In the genomic region with DNA sequence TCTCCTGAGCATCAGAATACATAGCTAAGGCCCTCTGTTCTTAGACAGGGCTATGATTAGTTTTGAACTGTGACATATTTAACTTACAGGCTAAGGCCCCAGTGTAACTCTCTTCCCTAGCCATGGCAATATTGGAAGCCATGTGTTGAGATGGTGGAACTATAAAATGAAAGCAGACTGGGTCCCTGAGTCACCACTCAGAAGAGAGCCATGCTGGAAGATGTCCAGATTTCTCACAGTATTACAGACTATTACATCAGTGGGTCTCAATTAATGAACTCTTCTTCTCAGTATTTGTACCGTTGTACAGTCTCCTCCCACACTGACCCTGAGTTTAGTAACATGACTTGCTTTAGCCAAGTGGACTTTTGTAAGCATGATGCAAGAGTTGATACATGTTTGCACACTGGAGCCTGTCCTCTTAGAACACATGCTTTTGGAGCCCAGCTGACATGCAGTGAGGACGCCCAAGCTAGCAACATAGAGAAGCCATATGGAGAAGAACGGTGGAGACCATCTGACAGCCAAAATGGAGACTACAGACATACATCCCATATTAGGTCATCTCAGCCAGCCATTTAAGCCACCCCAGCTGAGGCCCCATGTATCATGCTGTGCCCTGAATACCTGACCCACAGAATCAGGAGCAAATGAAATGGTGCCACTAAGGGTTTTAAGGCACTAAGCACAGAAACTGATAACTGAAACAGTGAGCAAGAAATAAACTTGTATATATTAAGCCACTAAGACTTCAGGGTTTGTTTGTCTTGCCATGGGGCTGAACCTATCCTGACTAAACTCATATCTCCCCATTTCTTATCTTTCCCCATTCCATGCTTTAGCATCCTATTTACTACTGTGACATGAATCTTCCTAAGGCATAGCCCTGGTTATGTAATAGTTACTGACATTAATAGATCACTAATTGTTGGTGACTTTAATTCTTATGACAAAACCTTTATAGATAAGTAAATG, we compare ENCODE assay signal across 14 cellular contexts. TPM values are rescaled to one million over a fixed set of nuclear protein-coding genes. Genes with fewer than 3 reads are reported as not detected.
DNase-seq lines count a peak whose midpoint lies in the region; ATAC-seq and TF ChIP-seq lines count a peak whose summit lies in the region.
"Had no signal": no experiment of that assay in that cellular context is flagged by ENCODE, and none has a peak within 500 bp of the region (broad histone marks: within the 10 kb centered on the region; RNA-seq: fewer than 3 reads in every experiment).

No MANE protein-coding gene starts in this region.

- ATAC-seq in activated T-cell treated with anti-CD3 and anti-CD28 coated beads, Interleukin-2, amount 50 U/mL, for 4 hours: no peak
- ATAC-seq: activated CD8-positive, alpha-beta T cell treated with anti-CD3 and anti-CD28 coated beads for 36 hours; natural killer cell had no signal

- DNase-seq in DMS53 treated with DMSO at 0.1 percent for 48 hours (lab: John Stamatoyannopoulos, UW; ENCODE audit: unreplicated experiment): peak; percentile 40
- DNase-seq in NB4 (ENCODE audit: low read depth): peak; percentile 3
- no peak for DNase-seq in epithelial cell of prostate (ENCODE audit: low read depth, low spot score)
- DNase-seq in non-pigmented ciliary epithelial cell (ENCODE audit: low read depth): peak; percentile 36
- no peak for DNase-seq in NCI-H526 treated with DMSO at 0.1 percent for 48 hours (lab: John Stamatoyannopoulos, UW)
- no peak for DNase-seq in activated T-cell treated with anti-CD3 and anti-CD28 coated beads, Interleukin-2, amount 50 U/mL, for 1 hour
- DNase-seq in activated CD8-positive, alpha-beta memory T cell treated with anti-CD3 and anti-CD28 coated beads, Interleukin-2, amount 50 U/mL, for 4 hours: no peak
- DNase-seq in activated T-cell treated with anti-CD3 and anti-CD28 coated beads, Interleukin-2, amount 50 U/mL, for 4 hours: no peak
- DNase-seq: activated CD8-positive, alpha-beta T cell treated with anti-CD3 and anti-CD28 coated beads for 36 hours; DMS153; glutamatergic neuron; natural killer cell; NCI-H1694 treated with DMSO at 0.1 percent for 48 hours had no signal

- TF ChIP-seq POLR2A in NB4 (IDR thresholded peaks at IDR 0.05; ENCODE audit: extremely low read depth, insufficient read length): no peak

- H3K9me3 Mint-ChIP-seq in activated T-cell treated with anti-CD3 and anti-CD28 coated beads, Interleukin-2, amount 50 U/mL, for 4 hours: no peaks in the 10 kb centered on the region
- H3K9me3 Mint-ChIP-seq: activated CD8-positive, alpha-beta T cell treated with anti-CD3 and anti-CD28 coated beads for 36 hours had no signal

- no peak overlapping the region for H3K4me3 ChIP-seq in NB4 (ENCODE audit: low read depth, low read length)
- H3K4me3 ChIP-seq: HAP-1 had no signal

- TF ChIP-seq CTCF in NB4 (IDR thresholded peaks at IDR 0.05; ENCODE audit: low read depth, low read length): no peak

- H3K36me3 Mint-ChIP-seq in activated T-cell treated with anti-CD3 and anti-CD28 coated beads, Interleukin-2, amount 50 U/mL, for 4 hours (ENCODE audit: insufficient read depth): no peaks in the 10 kb centered on the region

- peak overlapping the region; percentile 39 for H3K27ac ChIP-seq in epithelial cell of prostate

- H3K4me1 Mint-ChIP-seq in activated T-cell treated with anti-CD3 and anti-CD28 coated beads, Interleukin-2, amount 50 U/mL, for 4 hours (ENCODE audit: low read depth): no peaks in the 10 kb centered on the region
- H3K4me1 Mint-ChIP-seq: natural killer cell had no signal

- H3K27me3 Mint-ChIP-seq in activated T-cell treated with anti-CD3 and anti-CD28 coated beads, Interleukin-2, amount 50 U/mL, for 4 hours (ENCODE audit: low read depth): peaks cover 2% of the 10 kb centered on the region

- H3K4me3 Mint-ChIP-seq in activated T-cell treated with anti-CD3 and anti-CD28 coated beads, Interleukin-2, amount 50 U/mL, for 4 hours: no peak overlapping the region
- H3K4me3 Mint-ChIP-seq: activated CD8-positive, alpha-beta T cell treated with anti-CD3 and anti-CD28 coated beads for 36 hours; natural killer cell had no signal

RNA-seq across cellular contexts. Expression of gene TBX15, which starts 24.4 kb away (rescaled TPM):
- not detected for total RNA-seq in activated T-cell treated with anti-CD3 and anti-CD28 coated beads, Interleukin-2, amount 50 U/mL, for 4 hours
- total RNA-seq: activated CD8-positive, alpha-beta T cell treated with anti-CD3 and anti-CD28 coated beads for 36 hours; natural killer cell had no signal

Comparison
In these comparisons a context has a peak if more than half of its experiments do, and no peak if none do; other contexts are left out.
1. DNase-seq: peak in DMS53 treated with DMSO at 0.1 percent for 48 hours (single experiment), NB4 (single experiment) and non-pigmented ciliary epithelial cell (single experiment); none in epithelial cell of prostate (single experiment), NCI-H526 treated with DMSO at 0.1 percent for 48 hours (single experiment), activated T-cell treated with anti-CD3 and anti-CD28 coated beads, Interleukin-2, amount 50 U/mL, for 1 hour (single experiment), activated CD8-positive, alpha-beta memory T cell treated with anti-CD3 and anti-CD28 coated beads, Interleukin-2, amount 50 U/mL, for 4 hours (single experiment) and activated T-cell treated with anti-CD3 and anti-CD28 coated beads, Interleukin-2, amount 50 U/mL, for 4 hours (single experiment).